21 cellular contexts compared by ENCODE assay signal in the genomic region with DNA sequence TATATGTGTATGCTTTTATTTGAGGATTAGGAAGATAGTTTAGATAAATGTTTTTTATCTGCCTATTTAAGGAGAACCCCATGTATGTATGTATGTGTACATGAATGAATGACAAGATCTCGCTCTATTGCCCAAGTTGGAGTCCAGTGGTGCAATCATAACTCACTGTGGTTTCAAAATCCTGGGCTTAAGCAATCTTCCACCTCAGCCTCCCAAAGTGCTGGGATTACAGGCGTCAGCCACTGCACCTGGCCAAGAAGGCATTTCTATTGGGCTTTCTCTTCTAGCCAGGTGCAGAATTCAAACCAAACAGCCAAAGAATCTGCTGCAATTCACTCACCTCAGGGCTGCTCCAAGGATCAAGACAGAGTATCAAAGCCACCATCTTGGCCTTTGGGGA. TPM values are rescaled to one million over a fixed set of nuclear protein-coding genes. Genes with fewer than 3 reads are reported as not detected.
DNase-seq lines count a peak whose midpoint lies in the region; ATAC-seq and TF ChIP-seq lines count a peak whose summit lies in the region.
"Had no signal": no experiment of that assay in that cellular context is flagged by ENCODE, and none has a peak within 500 bp of the region (broad histone marks: within the 10 kb centered on the region; RNA-seq: fewer than 3 reads in every experiment).

No MANE protein-coding gene starts in this region.

- DNase-seq in MCF 10A (ENCODE audit: unreplicated experiment): peak; percentile 88
- DNase-seq in breast epithelium (ENCODE audit: low spot score in 2 of 2): no peak
- peak; percentile 80 for DNase-seq in SIG-M5 treated with dmso at 0.1 percent for 504 hours (lab: John Stamatoyannopoulos, UW; ENCODE audit: unreplicated experiment)
- no peak for DNase-seq in HUDEP-2 (lab: John Stamatoyannopoulos, UW; ENCODE audit: unreplicated experiment in 76 of 76)
- DNase-seq in A172 (ENCODE audit: low spot score): no peak
- no peak for DNase-seq in hepatocyte (ENCODE audit: low spot score)
- DNase-seq: activated CD4-positive, alpha-beta T cell treated with anti-CD3 and anti-CD28 coated beads for 48 hours; activated naive CD4-positive, alpha-beta T cell treated with anti-CD3 and anti-CD28 coated beads, Interleukin-2, amount 10 ng/mL, durations not matched to agents 7 days and 5 days; activated T-cell treated with anti-CD3 and anti-CD28 coated beads, Interleukin-2, amount 50 U/mL, for 72 hours; EL; H9; naive thymus-derived CD4-positive, alpha-beta T cell; NCI-H2171 treated with DMSO at 0.1 percent for 48 hours; NCI-H524 treated with DMSO at 0.1 percent for 48 hours; Right ventricle myocardium superior; stimulated activated CD4-positive, alpha-beta T cell treated with anti-CD3 and anti-CD28 coated beads, Interleukin-4, amount 100 ng/mL, for 4 hours; stomach had no signal

- peaks cover 14% of the 10 kb centered on the region for H3K4me1 Mint-ChIP-seq in MCF 10A (ENCODE audit: insufficient read depth, unreplicated experiment)
- peaks cover 13% of the 10 kb centered on the region for H3K4me1 Mint-ChIP-seq in stimulated activated memory B cell treated with anti-CD40 and anti-IgM and Interleukin-4, amounts not matched to agents 10 μg/mL and 1 μg/mL and 100 μg/mL, for 72 hours

- H4K20me1 ChIP-seq in hepatocyte (ENCODE audit: insufficient read depth, poor library complexity, severe bottlenecking): no peaks in the 10 kb centered on the region
- H4K20me1 ChIP-seq: BLaER1 treated with 17β-estradiol and CSF1 and Interleukin-3, amounts not matched to agents 10 nM and 100 nM had no signal

- H3K27ac ChIP-seq in breast epithelium (no peak overlapping the region), hepatocyte (no peak overlapping the region)
- H3K27ac ChIP-seq: BLaER1 treated with 17β-estradiol and CSF1 and Interleukin-3, amounts not matched to agents 10 nM and 100 nM; stomach; upper lobe of left lung had no signal

- intact Hi-C loops in MCF 10A (cut with micrococcal nuclease): no loop called here
- intact Hi-C loops in breast epithelium (cut with DNase I; ENCODE audit: low total_unique reads): no loop called here

- no peaks in the 10 kb centered on the region for H3K79me2 ChIP-seq in hepatocyte

- H3K27me3 Mint-ChIP-seq in MCF 10A (ENCODE audit: insufficient read depth, unreplicated experiment): peaks cover 8% of the 10 kb centered on the region
- H3K27me3 Mint-ChIP-seq in stimulated activated memory B cell treated with anti-CD40 and anti-IgM and Interleukin-4, amounts not matched to agents 10 μg/mL and 1 μg/mL and 100 μg/mL, for 72 hours: peaks cover 43% of the 10 kb centered on the region

- TF ChIP-seq CTCF in MCF 10A (IDR thresholded peaks at IDR 0.05; ENCODE audit: unreplicated experiment) (no peak), breast epithelium (IDR thresholded peaks at IDR 0.05) (no peak), hepatocyte (IDR thresholded peaks at IDR 0.05; ENCODE audit: poor library complexity) (no peak)

- H3K4me3 ChIP-seq in breast epithelium (no peak overlapping the region), hepatocyte (no peak overlapping the region)
- H3K4me3 ChIP-seq: BLaER1 treated with 17β-estradiol and CSF1 and Interleukin-3, amounts not matched to agents 10 nM and 100 nM; stomach; upper lobe of left lung had no signal

- H3K4me3 Mint-ChIP-seq in MCF 10A (ENCODE audit: unreplicated experiment): no peak overlapping the region
- no peak overlapping the region for H3K4me3 Mint-ChIP-seq in stimulated activated memory B cell treated with anti-CD40 and anti-IgM and Interleukin-4, amounts not matched to agents 10 μg/mL and 1 μg/mL and 100 μg/mL, for 72 hours
- H3K4me3 Mint-ChIP-seq: activated naive CD4-positive, alpha-beta T cell treated with anti-CD3 and anti-CD28 coated beads, Interleukin-2, amount 10 ng/mL, durations not matched to agents 7 days and 5 days; activated T-cell treated with anti-CD3 and anti-CD28 coated beads, Interleukin-2, amount 50 U/mL, for 72 hours; H9 had no signal

- H3K27me3 ChIP-seq in breast epithelium: no peaks in the 10 kb centered on the region
- no peaks in the 10 kb centered on the region for H3K27me3 ChIP-seq in hepatocyte
- H3K27me3 ChIP-seq: stomach, upper lobe of left lung had no signal

- BruUV-seq in MCF 10A (replicated peaks; lab: Mats Ljungman, UMichigan): no TSS peak

- POLR2A ChIA-PET in MCF 10A (lab: Yijun Ruan, JAX): interaction anchor here (2.2 kb wide), 1 partner anchor 79 kb away, joined by 8 read pairs; no protein-coding TSS in a partner anchor

- no peaks in the 10 kb centered on the region for H3K9me3 Mint-ChIP-seq in MCF 10A (ENCODE audit: unreplicated experiment)
- H3K9me3 Mint-ChIP-seq in stimulated activated memory B cell treated with anti-CD40 and anti-IgM and Interleukin-4, amounts not matched to agents 10 μg/mL and 1 μg/mL and 100 μg/mL, for 72 hours: no peaks in the 10 kb centered on the region
- H3K9me3 Mint-ChIP-seq: activated naive CD4-positive, alpha-beta T cell treated with anti-CD3 and anti-CD28 coated beads, Interleukin-2, amount 10 ng/mL, durations not matched to agents 7 days and 5 days; activated T-cell treated with anti-CD3 and anti-CD28 coated beads, Interleukin-2, amount 50 U/mL, for 72 hours; H9; naive thymus-derived CD4-positive, alpha-beta T cell had no signal

- no peak for TF ChIP-seq POLR2A in breast epithelium (IDR thresholded peaks at IDR 0.05)

- WGBS in hepatocyte (ENCODE audit: low lambda C conversion rate, missing lambda C conversion rate): 84% methylated on average over 2 of the region's 2 CpGs

- H3K36me3 ChIP-seq in breast epithelium: no peaks in the 10 kb centered on the region
- H3K36me3 ChIP-seq in hepatocyte (replicated peaks; ENCODE audit: insufficient read depth, low read depth): no peaks in the 10 kb centered on the region
- H3K36me3 ChIP-seq: BLaER1 treated with 17β-estradiol and CSF1 and Interleukin-3, amounts not matched to agents 10 nM and 100 nM had no signal

- H2AFZ ChIP-seq in hepatocyte: no peak overlapping the region

- no peaks in the 10 kb centered on the region for H3K36me3 Mint-ChIP-seq in MCF 10A (ENCODE audit: insufficient read depth, unreplicated experiment)
- no peaks in the 10 kb centered on the region for H3K36me3 Mint-ChIP-seq in stimulated activated memory B cell treated with anti-CD40 and anti-IgM and Interleukin-4, amounts not matched to agents 10 μg/mL and 1 μg/mL and 100 μg/mL, for 72 hours
- H3K36me3 Mint-ChIP-seq: activated naive CD4-positive, alpha-beta T cell treated with anti-CD3 and anti-CD28 coated beads, Interleukin-2, amount 10 ng/mL, durations not matched to agents 7 days and 5 days; naive thymus-derived CD4-positive, alpha-beta T cell had no signal

- no peaks in the 10 kb centered on the region for H3K4me1 ChIP-seq in breast epithelium
- H3K4me1 ChIP-seq in hepatocyte (ENCODE audit: insufficient read depth): no peaks in the 10 kb centered on the region

- H3K9me3 ChIP-seq in breast epithelium (no peaks in the 10 kb centered on the region), hepatocyte (ENCODE audit: low read depth) (no peaks in the 10 kb centered on the region)
- H3K9me3 ChIP-seq: BLaER1 treated with 17β-estradiol and CSF1 and Interleukin-3, amounts not matched to agents 10 nM and 100 nM; stomach; upper lobe of left lung had no signal

- peak; percentile 39 for ATAC-seq in esophagus mucosa
- ATAC-seq in stimulated activated memory B cell treated with anti-CD40 and anti-IgM and Interleukin-4, amounts not matched to agents 10 μg/mL and 1 μg/mL and 100 μg/mL, for 72 hours: no peak
- ATAC-seq: activated T-cell treated with anti-CD3 and anti-CD28 coated beads, Interleukin-2, amount 50 U/mL, for 72 hours; naive thymus-derived CD4-positive, alpha-beta T cell had no signal

- H3K27ac Mint-ChIP-seq in MCF 10A (ENCODE audit: low read depth, unreplicated experiment): peak overlapping the region; percentile 36
- H3K27ac Mint-ChIP-seq in stimulated activated memory B cell treated with anti-CD40 and anti-IgM and Interleukin-4, amounts not matched to agents 10 μg/mL and 1 μg/mL and 100 μg/mL, for 72 hours: no peak overlapping the region
- H3K27ac Mint-ChIP-seq: activated T-cell treated with anti-CD3 and anti-CD28 coated beads, Interleukin-2, amount 50 U/mL, for 72 hours had no signal

- CTCF ChIA-PET in MCF 10A (lab: Yijun Ruan, JAX): interaction anchor here (1.2 to 18.4 kb wide), 2 partner anchors 22 to 80 kb away, joined by 5 to 374 read pairs; no protein-coding TSS in a partner anchor

- H3K9me2 ChIP-seq in hepatocyte (replicated peaks; ENCODE audit: insufficient read depth): no peaks in the 10 kb centered on the region

- H3K4me2 ChIP-seq in hepatocyte: no peak overlapping the region

RNA-seq across cellular contexts. Expression of a gene that starts 25.5 kb away (rescaled TPM):
- 52.8 and 57.9 TPM in 2 replicates for total RNA-seq in MCF 10A (2022)
- total RNA-seq in breast epithelium: 10 to 100 TPM; 42.3 to 46.5 (median 46.2) TPM
- 31.4 TPM for total RNA-seq in esophagus mucosa
- total RNA-seq in A172 (2014; rRNA removed; shearing (Covaris generic)): 88.1 and 89.0 TPM in 2 replicates
- total RNA-seq in hepatocyte: 26.6 and 28.2 TPM in 2 replicates
- polyA plus RNA-seq in hepatocyte: 42.9 and 52.4 TPM in 2 replicates

RNA-seq across cellular contexts. Expression of a gene that starts 44.3 kb away (rescaled TPM):
- total RNA-seq in MCF 10A (2022) (not detected in 2 replicates), breast epithelium (1 to 10 TPM; 1.6 to 5.1 (median 2.0) TPM), esophagus mucosa (0.64 TPM), hepatocyte (20.3 and 22.9 TPM in 2 replicates)
- 7.5 and 15.4 TPM in 2 replicates for total RNA-seq in A172 (2014; rRNA removed; shearing (Covaris generic))
- 275 and 276 TPM in 2 replicates for polyA plus RNA-seq in hepatocyte
- total RNA-seq: activated T-cell treated with anti-CD3 and anti-CD28 coated beads, Interleukin-2, amount 50 U/mL, for 72 hours; naive thymus-derived CD4-positive, alpha-beta T cell had no signal
- polyA plus RNA-seq: naive thymus-derived CD4-positive, alpha-beta T cell had no signal

RNA-seq across cellular contexts. Expression of a gene that starts 59.7 kb away (rescaled TPM):
- total RNA-seq in MCF 10A (2022) (0.49 and 1.8 TPM in 2 replicates), breast epithelium (100 to 1,000 TPM in 1 of 3 donors, 10 to 100 TPM in 2; 20.5 to 115 (median 54.7) TPM), esophagus mucosa (40.9 TPM), hepatocyte (515 and 562 TPM in 2 replicates)
- 8.9 and 13.3 TPM in 2 replicates for total RNA-seq in A172 (2014; rRNA removed; shearing (Covaris generic))
- 1,225 and 1,549 TPM in 2 replicates for polyA plus RNA-seq in hepatocyte

Comparison
In these comparisons a context has a peak if more than half of its experiments do, and no peak if none do; other contexts are left out.
1. DNase-seq: peak in MCF 10A (single experiment) and SIG-M5 treated with dmso at 0.1 percent for 504 hours (single experiment); none in breast epithelium (0 of 2), HUDEP-2 (0 of 76), A172 (single experiment) and hepatocyte (single experiment).